8 cellular contexts compared by ENCODE assay signal in genomic region chr6:134640975-134641429, GRCh38.
A peak's percentile ranks its signal among the peaks of the same experiment; 100 is the strongest.
DNase-seq lines count a peak whose midpoint lies in the region; ATAC-seq and TF ChIP-seq lines count a peak whose summit lies in the region.

No MANE protein-coding gene starts in this region.

- H3K27ac ChIP-seq in CD4-positive, alpha-beta T cell (ENCODE audit: low read depth, low read length) = no peak overlapping the region
- H3K27ac ChIP-seq in HL-60 (replicated peaks) (no peak overlapping the region), OCI-LY7 (ENCODE audit: low read depth, low read length, poor library complexity, severe bottlenecking) (no peak overlapping the region)

- H3K27me3 Mint-ChIP-seq in CD4-positive, alpha-beta T cell = no peaks in the 10 kb centered on the region
- no peaks in the 10 kb centered on the region for H3K27me3 Mint-ChIP-seq in naive thymus-derived CD8-positive, alpha-beta T cell

- no peaks in the 10 kb centered on the region for H3K27me3 ChIP-seq in CD4-positive, alpha-beta T cell (ENCODE audit: control insufficient read depth, insufficient read depth, low read length)
- no peaks in the 10 kb centered on the region for H3K27me3 ChIP-seq in HL-60 (ENCODE audit: insufficient read depth, poor library complexity, severe bottlenecking)

- BruUV-seq in OCI-LY7 (replicated peaks; lab: Mats Ljungman, UMichigan) = no TSS peak

- H3K27ac Mint-ChIP-seq in CD4-positive, alpha-beta T cell = no peak overlapping the region
- H3K27ac Mint-ChIP-seq in naive thymus-derived CD8-positive, alpha-beta T cell = no peak overlapping the region

- CTCF ChIA-PET in CD4-positive, alpha-beta T cell (lab: Charles Lee) = interaction anchor here (0.5 to 2.8 kb wide), 31 partner anchors 9 to 530 kb away, joined by 3 to 31 read pairs (median 3); no protein-coding TSS in a partner anchor
- CTCF ChIA-PET in OCI-LY7 (lab: Charles Lee; ENCODE audit: unreplicated experiment) = interaction anchor here (1.1 to 1.5 kb wide), 4 partner anchors 13 to 467 kb away, joined by 3 to 5 read pairs (median 4); no protein-coding TSS in a partner anchor

- ATAC-seq in CD4-positive, alpha-beta T cell (ENCODE audit: poor library complexity) = peak; percentile 97
- ATAC-seq in GM19452 (IDR thresholded peaks at IDR 0.05; ENCODE audit: unreplicated experiment) (peak; percentile 82), esophagus mucosa (peak; percentile 81)
- ATAC-seq in naive thymus-derived CD8-positive, alpha-beta T cell = peak; percentile 79 to 96

- POLR2A ChIA-PET in CD4-positive, alpha-beta T cell (lab: Charles Lee) = interaction anchor here (0.6 to 2.5 kb wide), 8 partner anchors 299 to 531 kb away, joined by 3 to 23 read pairs (median 4); no protein-coding TSS in a partner anchor
- POLR2A ChIA-PET in OCI-LY7 (lab: Charles Lee) = interaction anchor here (0.6 to 1.3 kb wide), 4 partner anchors 13 to 159 kb away, joined by 3 to 7 read pairs (median 4); no protein-coding TSS in a partner anchor
- POLR2A ChIA-PET in naive thymus-derived CD8-positive, alpha-beta T cell (lab: Charles Lee) = interaction anchor here (0.7 to 3.1 kb wide), 9 partner anchors 241 to 479 kb away, joined by 3 to 24 read pairs (median 3); no protein-coding TSS in a partner anchor

- peak; percentile 97 for TF ChIP-seq CTCF in CD4-positive, alpha-beta T cell (IDR thresholded peaks at IDR 0.05)
- TF ChIP-seq CTCF in HL-60 (IDR thresholded peaks at IDR 0.05; ENCODE audit: insufficient read depth, low read length) (peak; percentile 97), OCI-LY7 (conservative IDR thresholded peaks at IDR 0.05; ENCODE audit: low read length) (peak; percentile 95)

- H3K36me3 Mint-ChIP-seq in CD4-positive, alpha-beta T cell (ENCODE audit: low read depth) = no peaks in the 10 kb centered on the region
- H3K36me3 Mint-ChIP-seq in naive thymus-derived CD8-positive, alpha-beta T cell = no peaks in the 10 kb centered on the region

- intact Hi-C loops in CD4-positive, alpha-beta T cell (cut with DNase I, micrococcal nuclease) = loop anchor here (1.0 to 2.0 kb wide), 4 partner anchors 182 to 467 kb away; no protein-coding TSS in a partner anchor
- intact Hi-C loops in OCI-LY7 (cut with micrococcal nuclease; ENCODE audit: unreplicated experiment) = loop anchor here (1.0 to 5.0 kb wide), 4 partner anchors 241 to 485 kb away; no protein-coding TSS in a partner anchor

- H2AFZ ChIP-seq in OCI-LY7 (ENCODE audit: low read length) = peak overlapping the region; percentile 4; the same call in 1 of the 2 replicates

- H3K9me3 ChIP-seq in CD4-positive, alpha-beta T cell (ENCODE audit: control insufficient read depth, low read length) = no peaks in the 10 kb centered on the region
- no peaks in the 10 kb centered on the region for H3K9me3 ChIP-seq in OCI-LY7 (ENCODE audit: low read length)

- no peaks in the 10 kb centered on the region for H4K20me1 ChIP-seq in OCI-LY7 (ENCODE audit: insufficient read depth, low read length)

- no peak overlapping the region for H3K4me3 ChIP-seq in HL-60 (replicated peaks; ENCODE audit: insufficient read depth, low read length)
- no peak overlapping the region for H3K4me3 ChIP-seq in OCI-LY7 (ENCODE audit: low read depth, low read length, poor library complexity, severe bottlenecking)

- H3K4me3 Mint-ChIP-seq in CD4-positive, alpha-beta T cell = no peak overlapping the region
- H3K4me3 Mint-ChIP-seq in naive thymus-derived CD8-positive, alpha-beta T cell = no peak overlapping the region

- H3K4me1 Mint-ChIP-seq in CD4-positive, alpha-beta T cell (ENCODE audit: low read depth) = peaks cover 11% of the 10 kb centered on the region
- peaks cover 5 to 20% (median 15%) of the 10 kb centered on the region in 4 donors for H3K4me1 Mint-ChIP-seq in naive thymus-derived CD8-positive, alpha-beta T cell

- H3K4me1 ChIP-seq in OCI-LY7 (ENCODE audit: insufficient read depth, low read length, poor library complexity, severe bottlenecking) = peaks cover 21% of the 10 kb centered on the region

- peak; percentile 63 to 77 (median 70) for DNase-seq in CD4-positive, alpha-beta T cell
- DNase-seq in HL-60 (ENCODE audit: low read depth in 1 of 2, low spot score in 1 of 2) = peak; percentile 90
- DNase-seq in OCI-LY7 (ENCODE audit: low spot score) = peak; percentile 81
- peak; percentile 74 for DNase-seq in activated T-cell treated with anti-CD3 and anti-CD28 coated beads for 24 hours (ENCODE audit: low read depth)
- DNase-seq in naive thymus-derived CD8-positive, alpha-beta T cell = peak; percentile 45 to 88 (median 74)
- DNase-seq in stimulated activated CD8-positive, alpha-beta memory T cell treated with anti-CD3 and anti-CD28 coated beads, Interleukin-7, amount 100 ng/mL, for 48 hours (ENCODE audit: extremely low read depth in 1 of 2, low read depth in 1 of 2) = peak; percentile 33 to 57

- no peaks in the 10 kb centered on the region for H3K36me3 ChIP-seq in OCI-LY7 (ENCODE audit: insufficient read depth, low read length)

- H3K9me3 Mint-ChIP-seq in CD4-positive, alpha-beta T cell = no peaks in the 10 kb centered on the region
- no peaks in the 10 kb centered on the region for H3K9me3 Mint-ChIP-seq in naive thymus-derived CD8-positive, alpha-beta T cell

- H3K79me2 ChIP-seq in OCI-LY7 (ENCODE audit: insufficient read depth, low read depth, low read length) = no peaks in the 10 kb centered on the region

- no peaks in the 10 kb centered on the region for H3K9me2 ChIP-seq in OCI-LY7 (ENCODE audit: insufficient read depth, low read length)

- no peak overlapping the region for H3K4me2 ChIP-seq in OCI-LY7 (ENCODE audit: low read length)
